Comparison of ENCODE assay signal across 8 cellular contexts in the genomic region with DNA sequence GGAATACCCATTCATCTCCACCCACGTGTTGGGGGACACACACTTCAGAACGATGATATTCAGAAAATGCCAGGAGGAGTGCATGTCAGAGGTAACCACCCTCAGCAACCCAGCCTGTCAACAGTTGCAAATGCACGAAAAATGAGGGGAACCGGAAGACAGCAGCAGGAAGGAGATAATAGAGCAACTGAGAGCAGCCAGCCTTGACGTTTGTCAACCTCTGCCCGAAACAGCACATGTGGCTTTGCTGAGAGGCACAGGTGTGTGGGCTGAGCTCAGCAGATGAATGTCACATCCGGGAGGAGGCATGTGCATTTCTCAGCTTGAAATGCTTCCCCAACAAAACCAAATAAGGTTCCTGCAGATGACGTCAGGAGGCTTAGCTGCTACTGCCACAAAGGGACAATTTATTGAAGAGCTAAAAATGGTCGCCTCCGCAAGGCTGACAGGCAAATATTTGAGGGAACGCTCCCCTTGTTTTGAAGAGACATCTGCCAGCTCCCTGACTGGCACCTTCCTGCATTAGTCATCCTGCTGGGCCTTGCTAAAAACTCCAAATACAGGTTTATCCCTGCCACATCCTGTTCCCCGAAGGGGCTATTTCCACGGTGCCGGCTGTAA.
DNase-seq lines count a peak whose midpoint lies in the region; ATAC-seq and TF ChIP-seq lines count a peak whose summit lies in the region.

No MANE protein-coding gene starts in this region.

- peak overlapping the region; percentile 31; the same call in 1 of the 2 replicates for H3K27ac ChIP-seq in HL-60 (replicated peaks)

- POLR2A ChIA-PET in Caco-2 (lab: Charles Lee) (no interaction called here), activated B cell treated with CpG ODN at 0.5 μM for 24 hours (lab: Charles Lee) (no interaction called here)

- H3K27me3 Mint-ChIP-seq in Caco-2 (ENCODE audit: insufficient read depth, unreplicated experiment) (no peaks in the 10 kb centered on the region), activated B cell treated with CpG ODN at 0.5 μM for 24 hours (no peaks in the 10 kb centered on the region)
- peaks cover 0 to 7% of the 10 kb centered on the region in 2 donors for H3K27me3 Mint-ChIP-seq in effector memory CD8-positive, alpha-beta T cell

- no TSS peak for BruUV-seq in Caco-2 (replicated peaks; lab: Mats Ljungman, UMichigan)

- H3K4me1 Mint-ChIP-seq in Caco-2 (ENCODE audit: low read depth, unreplicated experiment) = no peaks in the 10 kb centered on the region
- H3K4me1 Mint-ChIP-seq in activated B cell treated with CpG ODN at 0.5 μM for 24 hours = peaks cover 21% of the 10 kb centered on the region
- H3K4me1 Mint-ChIP-seq in effector memory CD8-positive, alpha-beta T cell (ENCODE audit: low read depth in 2 of 2) = peaks cover 14% of the 10 kb centered on the region in 2 donors

- CTCF ChIA-PET in Caco-2 (lab: Charles Lee) = no interaction called here
- CTCF ChIA-PET in activated B cell treated with CpG ODN at 0.5 μM for 24 hours (lab: Charles Lee) = no interaction called here

- no peaks in the 10 kb centered on the region for H3K36me3 Mint-ChIP-seq in Caco-2 (ENCODE audit: insufficient read depth, unreplicated experiment)
- H3K36me3 Mint-ChIP-seq in activated B cell treated with CpG ODN at 0.5 μM for 24 hours (ENCODE audit: low read depth) = no peaks in the 10 kb centered on the region
- peaks cover 3% of the 10 kb centered on the region for H3K36me3 Mint-ChIP-seq in effector memory CD8-positive, alpha-beta T cell (ENCODE audit: insufficient read depth)

- no peak overlapping the region for H3K27ac Mint-ChIP-seq in Caco-2 (ENCODE audit: unreplicated experiment)
- H3K27ac Mint-ChIP-seq in activated B cell treated with CpG ODN at 0.5 μM for 24 hours = peak overlapping the region; percentile 42
- peak overlapping the region; percentile 81 to 83 for H3K27ac Mint-ChIP-seq in effector memory CD8-positive, alpha-beta T cell

- ATAC-seq in GM19468 (IDR thresholded peaks at IDR 0.05; ENCODE audit: extremely low read depth, unreplicated experiment) (peak; percentile 100), activated B cell treated with CpG ODN at 0.5 μM for 24 hours (ENCODE audit: low read depth) (peak; percentile 97)
- ATAC-seq in effector memory CD8-positive, alpha-beta T cell (replicated peaks) = peak; percentile 94

- no peaks in the 10 kb centered on the region for H3K27me3 ChIP-seq in Caco-2 (replicated peaks; ENCODE audit: control insufficient read depth, insufficient read depth, low read length)
- no peaks in the 10 kb centered on the region for H3K27me3 ChIP-seq in HL-60 (ENCODE audit: insufficient read depth, poor library complexity, severe bottlenecking)

- H3K36me3 ChIP-seq in Caco-2 (ENCODE audit: control insufficient read depth, insufficient read depth, low read length) = no peaks in the 10 kb centered on the region

- H3K9me3 Mint-ChIP-seq in Caco-2 (ENCODE audit: unreplicated experiment) = no peaks in the 10 kb centered on the region
- peaks cover 4% of the 10 kb centered on the region for H3K9me3 Mint-ChIP-seq in activated B cell treated with CpG ODN at 0.5 μM for 24 hours
- no peaks in the 10 kb centered on the region for H3K9me3 Mint-ChIP-seq in effector memory CD8-positive, alpha-beta T cell

- H3K4me3 ChIP-seq in Caco-2 (ENCODE audit: low read depth, low read length) (no peak overlapping the region), HL-60 (replicated peaks; ENCODE audit: insufficient read depth, low read length) (no peak overlapping the region)

- DNase-seq in Caco-2 (no peak), HL-60 (ENCODE audit: low read depth in 1 of 2, low spot score in 1 of 2) (peak in 1 of 2 experiments; percentile 49), activated B cell treated with CpG ODN at 0.5 μM for 24 hours (peak; percentile 22), dedifferentiated amniotic fluid mesenchymal stem cell (ENCODE audit: extremely low spot score) (no peak), AML-193 (lab: John Stamatoyannopoulos, UW) (no peak)
- DNase-seq in effector memory CD8-positive, alpha-beta T cell = peak; percentile 34 to 44 (median 41)
- peak; percentile 21 for DNase-seq in stimulated activated CD8-positive, alpha-beta memory T cell treated with anti-CD3 and anti-CD28 coated beads, Interleukin-15, amount 100 ng/mL, for 24 hours (ENCODE audit: low read depth)

- peak overlapping the region; percentile 18 for H3K4me3 Mint-ChIP-seq in Caco-2 (ENCODE audit: unreplicated experiment)
- peak overlapping the region; percentile 64 for H3K4me3 Mint-ChIP-seq in activated B cell treated with CpG ODN at 0.5 μM for 24 hours
- peak overlapping the region; percentile 30 to 40 for H3K4me3 Mint-ChIP-seq in effector memory CD8-positive, alpha-beta T cell

- intact Hi-C loops in Caco-2 (cut with micrococcal nuclease; ENCODE audit: unreplicated experiment) (no loop called here), activated B cell treated with CpG ODN at 0.5 μM for 24 hours (cut with micrococcal nuclease) (loop anchor here (1.0 kb wide), 1 partner anchor 449 kb away; the partner anchor contains the start of gene DDX1)

- 0 out of 2 replicates have a peak, but pooled peaks cover 5% of the 10 kb centered on the region for H3K4me1 ChIP-seq in Caco-2

- TF ChIP-seq CTCF in Caco-2 (IDR thresholded peaks at IDR 0.05; ENCODE audit: insufficient read depth in 1 of 2, low read depth in 1 of 2, low read length in 1 of 2, severe bottlenecking in 1 of 2, unreplicated experiment in 1 of 2) = no peak
- TF ChIP-seq CTCF in HL-60 (IDR thresholded peaks at IDR 0.05; ENCODE audit: insufficient read depth, low read length) = no peak
- no peak for TF ChIP-seq CTCF in activated B cell treated with CpG ODN at 0.5 μM for 24 hours (IDR thresholded peaks at IDR 0.05)

- no peaks in the 10 kb centered on the region for H3K9me3 ChIP-seq in Caco-2

Comparison
In these comparisons a context has a peak if more than half of its experiments do, and no peak if none do; other contexts are left out.
1. DNase-seq: peak in activated B cell treated with CpG ODN at 0.5 μM for 24 hours (single experiment), effector memory CD8-positive, alpha-beta T cell (3 of 3) and stimulated activated CD8-positive, alpha-beta memory T cell treated with anti-CD3 and anti-CD28 coated beads, Interleukin-15, amount 100 ng/mL, for 24 hours (single experiment); none in Caco-2 (0 of 2), dedifferentiated amniotic fluid mesenchymal stem cell (single experiment) and AML-193 (0 of 2).
2. Peak in every context shown above with its lines, with median percentiles within 50 percentile points of each other: H3K4me3 Mint-ChIP-seq and ATAC-seq.